In the genomic region with DNA sequence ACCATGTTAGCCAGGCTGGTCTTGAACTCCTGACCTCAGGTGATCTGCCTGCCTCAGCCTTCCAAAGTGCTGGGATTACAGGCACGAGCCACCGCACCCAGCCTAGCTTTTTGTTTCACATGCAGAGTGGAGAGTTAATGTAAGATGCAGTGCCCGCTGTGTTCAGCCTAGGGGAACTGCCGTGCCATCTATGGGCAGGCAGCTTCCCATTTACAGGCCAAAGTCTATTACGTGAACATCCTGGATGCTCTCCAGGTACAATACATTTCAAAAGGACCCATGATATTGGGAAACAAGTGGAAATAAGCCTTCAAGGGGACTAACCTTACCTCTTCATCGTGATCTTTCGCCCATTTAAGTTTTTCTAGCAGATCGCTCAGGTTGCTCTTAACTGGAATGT, we compare ENCODE assay signal across 36 cellular contexts. TPM values are rescaled to one million over a fixed set of nuclear protein-coding genes. Genes with fewer than 3 reads are reported as not detected.
DNase-seq lines count a peak whose midpoint lies in the region; ATAC-seq, FAIRE-seq and TF ChIP-seq lines count a peak whose summit lies in the region.
"Had no signal": no experiment of that assay in that cellular context is flagged by ENCODE, and none has a peak within 500 bp of the region (broad histone marks: within the 10 kb centered on the region; RNA-seq: fewer than 3 reads in every experiment).

No MANE protein-coding gene starts in this region.

- H4K20me1 ChIP-seq in HepG2 (ENCODE audit: insufficient read depth, low read length), result no peaks in the 10 kb centered on the region
- H4K20me1 ChIP-seq: BLaER1; BLaER1 treated with 17β-estradiol and CSF1 and Interleukin-3, amounts not matched to agents 10 nM and 100 nM had no signal

- no peaks in the 10 kb centered on the region for H3K79me2 ChIP-seq in HepG2 (ENCODE audit: insufficient read depth, low read length)

- ATAC-seq in HepG2, result no peak
- ATAC-seq in left lobe of liver, result peak; percentile 91
- ATAC-seq in right lobe of liver, result peak; percentile 93 to 98 (median 95)
- ATAC-seq in HG03469 (IDR thresholded peaks at IDR 0.05; ENCODE audit: unreplicated experiment), result no peak
- ATAC-seq: A549; CD8-positive, alpha-beta T cell had no signal

- no peak overlapping the region for H3K4me2 ChIP-seq in HepG2 (ENCODE audit: low read depth, low read length)
- H3K4me2 ChIP-seq: A549; BLaER1; BLaER1 treated with 17β-estradiol and CSF1 and Interleukin-3, amounts not matched to agents 10 nM and 100 nM had no signal

- CTCF ChIA-PET in HepG2 (lab: Yijun Ruan, JAX; ENCODE audit: low intra/inter-chr PET ratio, low total read pairs), result no interaction called here

- H3K9ac ChIP-seq in liver (ENCODE audit: low read depth in 1 of 2, low read length in 2 of 2), result no peak overlapping the region
- H3K9ac ChIP-seq in HepG2 (ENCODE audit: insufficient read depth, low read depth, low read length), result no peak overlapping the region
- H3K9ac ChIP-seq: BLaER1; BLaER1 treated with 17β-estradiol and CSF1 and Interleukin-3, amounts not matched to agents 10 nM and 100 nM had no signal

- TF ChIP-seq RAD21 in liver (IDR thresholded peaks at IDR 0.05), result peak; percentile 54 to 69
- TF ChIP-seq RAD21 in HepG2 (CRISPR knock-in tag; IDR thresholded peaks at IDR 0.05), result no peak

- H2AFZ ChIP-seq in HepG2 (ENCODE audit: low read length), result no peak overlapping the region

- no peak for TF ChIP-seq EP300 in HepG2 (IDR thresholded peaks at IDR 0.05; ENCODE audit: low read depth in 2 of 2, low read length in 2 of 2)
- no peak for TF ChIP-seq EP300 in HepG2 (CRISPR knock-in tag; IDR thresholded peaks at IDR 0.05; ENCODE audit: borderline replicate concordance)

- in situ Hi-C loops in HepG2 (cut with HindIII; ENCODE audit: extremely low pct_ligation_motif_present, low pct_unique_long_range_greater_than_20kb), result no loop called here

- no peak for FAIRE-seq in HepG2 (lab: Jason Lieb, UNC)
- peak; percentile 77 for FAIRE-seq in H54 (lab: Jason Lieb, UNC)
- FAIRE-seq: A204.1, A549, D721Med had no signal

- no TSS peak for BruUV-seq in HepG2 (replicated peaks; lab: Mats Ljungman, UMichigan)

- intact Hi-C loops in HepG2 (cut with micrococcal nuclease; ENCODE audit: unreplicated experiment) (no loop called here), right lobe of liver (cut with DNase I) (no loop called here)

- H3K9me3 ChIP-seq in liver (ENCODE audit: control insufficient read depth in 4 of 4, low read length in 3 of 4) (no peaks in the 10 kb centered on the region), HepG2 (ENCODE audit: low read length) (no peaks in the 10 kb centered on the region), right lobe of liver (no peaks in the 10 kb centered on the region)
- H3K9me3 ChIP-seq: A549; BE2C; BLaER1; BLaER1 treated with 17β-estradiol and CSF1 and Interleukin-3, amounts not matched to agents 10 nM and 100 nM; Caco-2 had no signal

- H3K27ac ChIP-seq in liver (ENCODE audit: low read depth in 1 of 2, low read length in 2 of 2) (peak overlapping the region; percentile 70 to 90), HepG2 (ENCODE audit: extremely low read length, insufficient read depth, low read length) (no peak overlapping the region), right lobe of liver (peak overlapping the region; percentile 44 to 81 (median 62))
- H3K27ac ChIP-seq: 22Rv1; A549; BLaER1; BLaER1 treated with 17β-estradiol and CSF1 and Interleukin-3, amounts not matched to agents 10 nM and 100 nM; C4-2B had no signal

- H3K4me3 ChIP-seq in liver (ENCODE audit: low read depth in 1 of 3, low read length in 3 of 3) (no peak overlapping the region), HepG2 (replicated peaks in 1 of 3; ENCODE audit: insufficient read depth in 1 of 3, low read depth in 2 of 3, low read length in 3 of 3) (no peak overlapping the region), right lobe of liver (no peak overlapping the region)
- H3K4me3 ChIP-seq: A549; BLaER1; BLaER1 treated with 17β-estradiol and CSF1 and Interleukin-3, amounts not matched to agents 10 nM and 100 nM had no signal

- H3K36me3 ChIP-seq in liver (ENCODE audit: control insufficient read depth in 4 of 4, insufficient read depth in 3 of 4, low read depth in 1 of 4, low read length in 3 of 4), result no peaks in the 10 kb centered on the region
- H3K36me3 ChIP-seq in HepG2 (replicated peaks in 1 of 2; ENCODE audit: control insufficient read depth in 1 of 2, insufficient read depth in 2 of 2, low read length in 2 of 2), result peaks cover 2 to 18% of the 10 kb centered on the region in 2 experiments; a peak in 4 of 5 replicates
- H3K36me3 ChIP-seq in right lobe of liver, result no peaks in the 10 kb centered on the region
- H3K36me3 ChIP-seq: BLaER1; BLaER1 treated with 17β-estradiol and CSF1 and Interleukin-3, amounts not matched to agents 10 nM and 100 nM had no signal

- H3K4me1 ChIP-seq in liver (ENCODE audit: control insufficient read depth in 4 of 4, insufficient read depth in 4 of 4, low read length in 3 of 4) (peaks cover 1 to 29% (median 22%) of the 10 kb centered on the region in 4 donors), HepG2 (ENCODE audit: insufficient read depth, low read length) (no peaks in the 10 kb centered on the region), right lobe of liver (peaks cover 0 to 19% (median 9%) of the 10 kb centered on the region in 4 donors)
- H3K4me1 ChIP-seq: A549; BE2C; BLaER1; BLaER1 treated with 17β-estradiol and CSF1 and Interleukin-3, amounts not matched to agents 10 nM and 100 nM; Caco-2 had no signal

- DNase-seq in HepG2 (ENCODE audit: low spot score) (no peak), H54 (ENCODE audit: insufficient read length, low spot score) (no peak), left lobe of liver (ENCODE audit: low spot score) (peak; percentile 83), right lobe of liver (peak; percentile 61 to 82 (median 80))
- DNase-seq in activated T-cell treated with anti-CD3 and anti-CD28 coated beads, Interleukin-2, amount 50 U/mL, for 48 hours, result no peak
- DNase-seq in activated naive CD4-positive, alpha-beta T cell treated with Interleukin-2 at 50 U/mL for 16 hours, result no peak
- DNase-seq: 8988T; ACHN; AML-193; BE2C; C1 segment of cervical spinal cord; Caco-2; Calu3; CD4-positive, alpha-beta memory T cell; CD4-positive, alpha-beta T cell; CD4-positive, CD25-positive, alpha-beta regulatory T cell; CD8-positive, alpha-beta memory T cell; CD8-positive, alpha-beta T cell; COR-L47; DMS 273 treated with DMSO at 0.1 percent for 48 hours; DMS153; DMS53; DMS79; DMS79 treated with DMSO at 0.1 percent for 48 hours; DND-41; EL had no signal

- 43% methylated on average over 8 of the region's 8 CpGs for WGBS in liver
- 98% methylated on average over 6 of the region's 8 CpGs for WGBS in HepG2 (ENCODE audit: low lambda C conversion rate)
- WGBS in right lobe of liver (ENCODE audit: insufficient coverage, low coverage, low lambda C conversion rate, missing lambda C conversion rate), result 37% methylated on average over 8 of the region's 8 CpGs

- TF ChIP-seq POLR2A in HepG2 (IDR thresholded peaks at IDR 0.05; ENCODE audit: insufficient read depth in 1 of 2, low read depth in 2 of 2, low read length in 2 of 2) (no peak), H54 (IDR thresholded peaks at IDR 0.05; ENCODE audit: low read depth, low read length) (no peak), right lobe of liver (IDR thresholded peaks at IDR 0.05) (peak; percentile 68)

- TF ChIP-seq CTCF in liver (IDR thresholded peaks at IDR 0.05; ENCODE audit: low read depth, low read length, missing input control), result no peak
- no peak for TF ChIP-seq CTCF in HepG2 (CRISPR knock-in tag; IDR thresholded peaks at IDR 0.05)
- TF ChIP-seq CTCF in right lobe of liver (IDR thresholded peaks at IDR 0.05), result no peak

- POLR2A ChIA-PET in HepG2 (lab: Yijun Ruan, JAX), result no interaction called here

- H3K27me3 ChIP-seq in liver (ENCODE audit: control insufficient read depth in 4 of 4, insufficient read depth in 4 of 4, low read length in 3 of 4) (no peaks in the 10 kb centered on the region), HepG2 (ENCODE audit: control insufficient read depth in 1 of 2, insufficient read depth in 2 of 2, low read length in 2 of 2) (no peaks in the 10 kb centered on the region), right lobe of liver (no peaks in the 10 kb centered on the region)
- H3K27me3 ChIP-seq: BE2C; BLaER1; BLaER1 treated with 17β-estradiol and CSF1 and Interleukin-3, amounts not matched to agents 10 nM and 100 nM had no signal

RNA-seq across cellular contexts. Expression of a gene that starts 10.1 kb away (rescaled TPM):
- total RNA-seq in liver (1 to 10 TPM; 7.3 to 7.5 TPM), HepG2 (2016; rRNA removed; fragmentation: Illumina TruSeq; extraction: Trizol) (15.4 and 26.1 TPM in 2 replicates), left lobe of liver (4.5 TPM), right lobe of liver (1 to 10 TPM; 3.8 to 7.7 (median 5.3) TPM)
- polyA plus RNA-seq in liver (1 to 10 TPM; 4.0 to 4.7 TPM), HepG2 (2011; rRNA removed) (14.7 and 18.0 TPM in 2 replicates)
- total RNA-seq in HepG2 (2016; cell fraction: cytosol; rRNA removed; fragmentation: Illumina TruSeq; extraction: Trizol; ENCODE audit: low read depth), result 3.0 and 3.3 TPM in 2 replicates
- total RNA-seq in HepG2 (2016; cell fraction: insoluble cytoplasmic fraction; rRNA removed; fragmentation: Illumina TruSeq; extraction: Trizol), result 16.7 and 25.6 TPM in 2 replicates
- 6.6 and 8.3 TPM in 2 replicates for total RNA-seq in HepG2 (2016; cell fraction: membrane; rRNA removed; fragmentation: Illumina TruSeq; extraction: Trizol)
- total RNA-seq in HepG2 (2016; cell fraction: nucleus; rRNA removed; fragmentation: Illumina TruSeq; extraction: Trizol), result 23.7 and 29.5 TPM in 2 replicates
- polyA plus RNA-seq in HepG2 (2011; cell fraction: cytosol; rRNA removed), result 12.5 and 15.5 TPM in 2 replicates
- polyA plus RNA-seq in HepG2 (2011; cell fraction: nucleus; rRNA removed), result 6.6 and 7.4 TPM in 2 replicates
- polyA plus RNA-seq in HepG2 (2012), result 16.7 and 18.1 TPM in 2 replicates
- 3.6 and 3.9 TPM in 2 replicates for polyA plus RNA-seq in HepG2 (2016; cell fraction: cytosol; fragmentation: Illumina TruSeq; extraction: Trizol; ENCODE audit: low read depth)
- 18.3 and 18.8 TPM in 2 replicates for polyA plus RNA-seq in HepG2 (2016; cell fraction: insoluble cytoplasmic fraction; fragmentation: Illumina TruSeq; extraction: Trizol; ENCODE audit: low read depth)
- 4.8 and 5.6 TPM in 2 replicates for polyA plus RNA-seq in HepG2 (2016; cell fraction: membrane; fragmentation: Illumina TruSeq; extraction: Trizol; ENCODE audit: low read depth)
- 34.9 and 35.5 TPM in 2 replicates for polyA plus RNA-seq in HepG2 (2016; cell fraction: nucleus; fragmentation: Illumina TruSeq; extraction: Trizol; ENCODE audit: insufficient read depth, low read depth)
- polyA minus RNA-seq in HepG2 (2011; rRNA and poly(A)+ RNA removed; ENCODE audit: low replicate concordance), result 8.4 and 9.1 TPM in 2 replicates
- 10.4 and 10.7 TPM in 2 replicates for polyA minus RNA-seq in HepG2 (2011; cell fraction: cytosol; rRNA and poly(A)+ RNA removed)
- polyA minus RNA-seq in HepG2 (2011; cell fraction: nucleus; rRNA and poly(A)+ RNA removed), result 11.2 and 16.7 TPM in 2 replicates
- total RNA-seq: B cell; CD4-positive, alpha-beta T cell had no signal

RNA-seq across cellular contexts. Expression of a gene that starts 10.2 kb away (rescaled TPM):
- total RNA-seq in liver (10 to 100 TPM; 13.6 to 17.8 TPM), HepG2 (2016; rRNA removed; fragmentation: Illumina TruSeq; extraction: Trizol) (13.9 and 15.8 TPM in 2 replicates), left lobe of liver (19.6 TPM), right lobe of liver (10 to 100 TPM; 12.0 to 19.4 (median 16.8) TPM)
- polyA plus RNA-seq in liver (1 to 10 TPM; 7.4 to 9.0 TPM), HepG2 (2011; rRNA removed) (8.9 and 10.4 TPM in 2 replicates)
- 5.6 and 6.3 TPM in 2 replicates for total RNA-seq in HepG2 (2016; cell fraction: cytosol; rRNA removed; fragmentation: Illumina TruSeq; extraction: Trizol; ENCODE audit: low read depth)
- total RNA-seq in HepG2 (2016; cell fraction: insoluble cytoplasmic fraction; rRNA removed; fragmentation: Illumina TruSeq; extraction: Trizol), result 15.3 and 16.6 TPM in 2 replicates
- 14.6 and 15.0 TPM in 2 replicates for total RNA-seq in HepG2 (2016; cell fraction: membrane; rRNA removed; fragmentation: Illumina TruSeq; extraction: Trizol)
- total RNA-seq in HepG2 (2016; cell fraction: nucleus; rRNA removed; fragmentation: Illumina TruSeq; extraction: Trizol), result 20.6 and 23.4 TPM in 2 replicates
- 3.3 and 5.3 TPM in 2 replicates for polyA plus RNA-seq in HepG2 (2011; cell fraction: cytosol; rRNA removed)
- polyA plus RNA-seq in HepG2 (2011; cell fraction: nucleus; rRNA removed), result 12.2 and 14.7 TPM in 2 replicates
- 7.7 and 11.4 TPM in 2 replicates for polyA plus RNA-seq in HepG2 (2012)
- polyA plus RNA-seq in HepG2 (2016; cell fraction: cytosol; fragmentation: Illumina TruSeq; extraction: Trizol; ENCODE audit: low read depth), result 2.3 and 2.5 TPM in 2 replicates
- 16.5 and 17.6 TPM in 2 replicates for polyA plus RNA-seq in HepG2 (2016; cell fraction: insoluble cytoplasmic fraction; fragmentation: Illumina TruSeq; extraction: Trizol; ENCODE audit: low read depth)
- polyA plus RNA-seq in HepG2 (2016; cell fraction: membrane; fragmentation: Illumina TruSeq; extraction: Trizol; ENCODE audit: low read depth), result 8.4 and 9.0 TPM in 2 replicates
- polyA plus RNA-seq in HepG2 (2016; cell fraction: nucleus; fragmentation: Illumina TruSeq; extraction: Trizol; ENCODE audit: insufficient read depth, low read depth), result 42.9 and 44.2 TPM in 2 replicates
- polyA minus RNA-seq in HepG2 (2011; rRNA and poly(A)+ RNA removed; ENCODE audit: low replicate concordance), result 2.6 and 3.1 TPM in 2 replicates
- 4.2 and 5.6 TPM in 2 replicates for polyA minus RNA-seq in HepG2 (2011; cell fraction: cytosol; rRNA and poly(A)+ RNA removed)
- 28.7 and 30.5 TPM in 2 replicates for polyA minus RNA-seq in HepG2 (2011; cell fraction: nucleus; rRNA and poly(A)+ RNA removed)

RNA-seq across cellular contexts. Expression of a gene that starts 15.1 kb away (rescaled TPM):
- total RNA-seq in liver (10 to 100 TPM in 1 of 2 donors, 1 to 10 TPM in 1; 9.9 to 12.8 TPM), HepG2 (2016; rRNA removed; fragmentation: Illumina TruSeq; extraction: Trizol) (0.60 and 1.2 TPM in 2 replicates), left lobe of liver (9.4 TPM), right lobe of liver (10 to 100 TPM in 5 of 6 experiments, 1 to 10 TPM in 1; 9.4 to 21.4 (median 14.7) TPM)
- polyA plus RNA-seq in liver (10 to 100 TPM; 11.6 to 28.2 TPM), HepG2 (2011; rRNA removed) (0.77 and 1.2 TPM in 2 replicates)
- 0.79 and 1.0 TPM in 2 replicates for total RNA-seq in HepG2 (2016; cell fraction: cytosol; rRNA removed; fragmentation: Illumina TruSeq; extraction: Trizol; ENCODE audit: low read depth)
- total RNA-seq in HepG2 (2016; cell fraction: insoluble cytoplasmic fraction; rRNA removed; fragmentation: Illumina TruSeq; extraction: Trizol), result 0.78 and 0.95 TPM in 2 replicates
- 0.59 and 0.65 TPM in 2 replicates for total RNA-seq in HepG2 (2016; cell fraction: membrane; rRNA removed; fragmentation: Illumina TruSeq; extraction: Trizol)
- 0.62 and 0.88 TPM in 2 replicates for total RNA-seq in HepG2 (2016; cell fraction: nucleus; rRNA removed; fragmentation: Illumina TruSeq; extraction: Trizol)
- polyA plus RNA-seq in HepG2 (2011; cell fraction: cytosol; rRNA removed), result 0.36 and 0.62 TPM in 2 replicates
- 0.45 and 0.53 TPM in 2 replicates for polyA plus RNA-seq in HepG2 (2011; cell fraction: nucleus; rRNA removed)
- 0.52 and 1.1 TPM in 2 replicates for polyA plus RNA-seq in HepG2 (2012)
- polyA plus RNA-seq in HepG2 (2016; cell fraction: cytosol; fragmentation: Illumina TruSeq; extraction: Trizol; ENCODE audit: low read depth), result 0.61 and 0.65 TPM in 2 replicates
- polyA plus RNA-seq in HepG2 (2016; cell fraction: insoluble cytoplasmic fraction; fragmentation: Illumina TruSeq; extraction: Trizol; ENCODE audit: low read depth), result 0.69 and 0.93 TPM in 2 replicates
- polyA plus RNA-seq in HepG2 (2016; cell fraction: membrane; fragmentation: Illumina TruSeq; extraction: Trizol; ENCODE audit: low read depth), result 0.56 and 1.1 TPM in 2 replicates
- polyA plus RNA-seq in HepG2 (2016; cell fraction: nucleus; fragmentation: Illumina TruSeq; extraction: Trizol; ENCODE audit: insufficient read depth, low read depth), result 2.1 and 3.0 TPM in 2 replicates
- polyA minus RNA-seq in HepG2 (2011; rRNA and poly(A)+ RNA removed; ENCODE audit: low replicate concordance), result 0.14 and 3.6 TPM in 2 replicates
- not detected in 2 replicates for polyA minus RNA-seq in HepG2 (2011; cell fraction: cytosol; rRNA and poly(A)+ RNA removed)
- polyA minus RNA-seq in HepG2 (2011; cell fraction: nucleus; rRNA and poly(A)+ RNA removed), result 0.26 and 0.75 TPM in 2 replicates

RNA-seq across cellular contexts. Expression of a gene that starts 57.1 kb away (rescaled TPM):
- 10 to 100 TPM; 30.8 to 44.8 TPM for total RNA-seq in liver
- polyA plus RNA-seq in liver, result 10 to 100 TPM; 17.7 to 18.6 TPM
- total RNA-seq in HepG2 (2016; rRNA removed; fragmentation: Illumina TruSeq; extraction: Trizol), result 32.7 and 35.5 TPM in 2 replicates
- total RNA-seq in HepG2 (2016; cell fraction: cytosol; rRNA removed; fragmentation: Illumina TruSeq; extraction: Trizol; ENCODE audit: low read depth), result 6.1 and 7.3 TPM in 2 replicates
- 34.4 and 35.7 TPM in 2 replicates for total RNA-seq in HepG2 (2016; cell fraction: insoluble cytoplasmic fraction; rRNA removed; fragmentation: Illumina TruSeq; extraction: Trizol)
- 9.1 and 9.9 TPM in 2 replicates for total RNA-seq in HepG2 (2016; cell fraction: membrane; rRNA removed; fragmentation: Illumina TruSeq; extraction: Trizol)
- total RNA-seq in HepG2 (2016; cell fraction: nucleus; rRNA removed; fragmentation: Illumina TruSeq; extraction: Trizol), result 39.1 and 44.7 TPM in 2 replicates
- 12.9 and 14.5 TPM in 2 replicates for polyA plus RNA-seq in HepG2 (2011; rRNA removed)
- 3.8 and 6.7 TPM in 2 replicates for polyA plus RNA-seq in HepG2 (2011; cell fraction: cytosol; rRNA removed)
- 28.0 and 29.1 TPM in 2 replicates for polyA plus RNA-seq in HepG2 (2011; cell fraction: nucleus; rRNA removed)
- polyA plus RNA-seq in HepG2 (2012), result 15.7 and 24.5 TPM in 2 replicates
- polyA plus RNA-seq in HepG2 (2016; cell fraction: cytosol; fragmentation: Illumina TruSeq; extraction: Trizol; ENCODE audit: low read depth), result 2.0 and 2.7 TPM in 2 replicates
- 28.3 and 31.2 TPM in 2 replicates for polyA plus RNA-seq in HepG2 (2016; cell fraction: insoluble cytoplasmic fraction; fragmentation: Illumina TruSeq; extraction: Trizol; ENCODE audit: low read depth)
- polyA plus RNA-seq in HepG2 (2016; cell fraction: membrane; fragmentation: Illumina TruSeq; extraction: Trizol; ENCODE audit: low read depth), result 3.7 and 4.4 TPM in 2 replicates
- polyA plus RNA-seq in HepG2 (2016; cell fraction: nucleus; fragmentation: Illumina TruSeq; extraction: Trizol; ENCODE audit: insufficient read depth, low read depth), result 82.8 and 90.6 TPM in 2 replicates
- 12.6 and 24.1 TPM in 2 replicates for polyA minus RNA-seq in HepG2 (2011; rRNA and poly(A)+ RNA removed; ENCODE audit: low replicate concordance)
- 11.8 and 13.1 TPM in 2 replicates for polyA minus RNA-seq in HepG2 (2011; cell fraction: cytosol; rRNA and poly(A)+ RNA removed)
- 31.8 and 49.9 TPM in 2 replicates for polyA minus RNA-seq in HepG2 (2011; cell fraction: nucleus; rRNA and poly(A)+ RNA removed)
- total RNA-seq in left lobe of liver, result 23.9 TPM
- 10 to 100 TPM; 21.6 to 47.4 (median 29.2) TPM for total RNA-seq in right lobe of liver

Comparison
In these comparisons a context has a peak if more than half of its experiments do, and no peak if none do; other contexts are left out.
1. ATAC-seq: peak in left lobe of liver (single experiment) and right lobe of liver (4 of 4); none in HepG2 (single experiment) and HG03469 (single experiment).
2. DNase-seq: peak in left lobe of liver (single experiment) and right lobe of liver (3 of 3); none in HepG2 (single experiment), H54 (single experiment), activated T-cell treated with anti-CD3 and anti-CD28 coated beads, Interleukin-2, amount 50 U/mL, for 48 hours (0 of 2) and activated naive CD4-positive, alpha-beta T cell treated with Interleukin-2 at 50 U/mL for 16 hours (single experiment).